In genomic region chr9:132877818-132878694, GRCh38 we compare ENCODE assay signal across 1 cellular context.
TF ChIP-seq lines count a peak whose summit lies in the region.

TSS of gene AK8 (minus strand) at chr9:132878284. CDS start at chr9:132878255, 29 bp downstream.

TF ChIP-seq in WTC11, 78 proteins besides CTCF, POLR2A, EP300 and RAD21 (continued from another document):
- TF ChIP-seq ARID4B (CRISPR knock-in tag; IDR thresholded peaks at IDR 0.05; ENCODE audit: borderline replicate concordance) (peak; percentile 34; the same call in 1 of the 2 replicates), GTF2I (CRISPR knock-in tag; conservative IDR thresholded peaks at IDR 0.05) (peak; percentile 75; the same call in 1 of the 2 replicates), TEAD1 (CRISPR knock-in tag; IDR thresholded peaks at IDR 0.05) (0 out of 2 replicates have a peak, but pooled peaks have one; percentile 30), GABPB1 (CRISPR knock-in tag; IDR thresholded peaks at IDR 0.05) (peak; percentile 38; the same call in 1 of the 2 replicates), FOXK1 (CRISPR knock-in tag; IDR thresholded peaks at IDR 0.05) (peak; percentile 71; the same call in 1 of the 2 replicates), CREB1 (CRISPR knock-in tag; IDR thresholded peaks at IDR 0.05) (peak; percentile 82), ZNF232 (CRISPR knock-in tag; IDR thresholded peaks at IDR 0.05) (peak; percentile 60; the same call in 1 of the 2 replicates), ETV6 (CRISPR knock-in tag; IDR thresholded peaks at IDR 0.05) (peak; percentile 69; the same call in 1 of the 2 replicates), MLX (CRISPR knock-in tag; IDR thresholded peaks at IDR 0.05) (no peak), NR3C1 (CRISPR knock-in tag; conservative IDR thresholded peaks at IDR 0.05; ENCODE audit: low read depth) (no peak), ATF1 (CRISPR knock-in tag; IDR thresholded peaks at IDR 0.05) (peak; percentile 77; the same call in 1 of the 2 replicates), ZNF671 (CRISPR knock-in tag; IDR thresholded peaks at IDR 0.05) (no peak), SP1 (CRISPR knock-in tag; conservative IDR thresholded peaks at IDR 0.05) (peak; percentile 93), RELA (CRISPR knock-in tag; IDR thresholded peaks at IDR 0.05; ENCODE audit: borderline replicate concordance) (no peak), ZNF281 (CRISPR knock-in tag; IDR thresholded peaks at IDR 0.05) (no peak), USF2 (CRISPR knock-in tag; IDR thresholded peaks at IDR 0.05) (peak; percentile 17; the same call in 1 of the 2 replicates), NFATC4 (CRISPR knock-in tag; IDR thresholded peaks at IDR 0.05) (no peak)
